ENCODE assay signal across 19 cellular contexts in the genomic region with DNA sequence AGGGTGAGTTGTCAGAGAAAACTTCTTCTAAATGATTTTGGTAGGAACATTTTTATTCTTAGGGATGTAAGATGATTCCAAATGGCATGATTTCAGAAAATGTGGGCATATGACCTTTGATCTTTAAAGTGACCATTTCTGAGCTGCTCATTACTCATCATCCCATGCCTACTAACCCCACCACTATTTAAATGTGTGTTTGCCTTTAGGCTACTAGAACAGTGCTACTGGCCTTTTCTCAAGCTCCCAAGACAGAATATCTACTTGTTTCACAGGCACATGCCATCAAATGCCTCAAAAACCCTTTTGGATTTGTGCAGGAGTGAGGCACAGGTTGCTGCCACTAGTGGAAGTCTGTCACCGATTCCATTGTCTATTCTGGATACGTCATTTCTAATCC.
DNase-seq lines count a peak whose midpoint lies in the region; ATAC-seq and TF ChIP-seq lines count a peak whose summit lies in the region.
"Had no signal": no experiment of that assay in that cellular context is flagged by ENCODE, and none has a peak within 500 bp of the region (broad histone marks: within the 10 kb centered on the region; RNA-seq: fewer than 3 reads in every experiment).

No MANE protein-coding gene starts in this region.

- H3K4me1 ChIP-seq in Panc1 (ENCODE audit: control insufficient read depth, insufficient read depth, low read length), result no peaks in the 10 kb centered on the region
- H3K4me1 ChIP-seq: Peyer's patch had no signal

- H3K4me3 ChIP-seq in Panc1 (ENCODE audit: low read depth in 2 of 2, low read length in 2 of 2) (no peak overlapping the region), foreskin fibroblast (ENCODE audit: low read depth in 1 of 2, low read length in 2 of 2) (no peak overlapping the region)
- H3K4me3 ChIP-seq: GM23338, Peyer's patch had no signal

- H3K27me3 ChIP-seq in Panc1 (ENCODE audit: control insufficient read depth, insufficient read depth, low read length), result no peaks in the 10 kb centered on the region
- H3K27me3 ChIP-seq: Peyer's patch had no signal

- no peak overlapping the region for H3K27ac ChIP-seq in Panc1 (ENCODE audit: low read length)
- H3K27ac ChIP-seq: KMS-11, Peyer's patch had no signal

- in situ Hi-C loops in Panc1 (cut with HindIII; ENCODE audit: low pct_unique_long_range_greater_than_20kb, low sequenced_read_pairs), result no loop called here

- H3K9me3 ChIP-seq in Panc1 (ENCODE audit: control insufficient read depth, insufficient read depth, low read depth, low read length), result no peaks in the 10 kb centered on the region
- H3K9me3 ChIP-seq: Peyer's patch had no signal

- TF ChIP-seq CTCF in Panc1 (IDR thresholded peaks at IDR 0.05), result no peak
- TF ChIP-seq CTCF in foreskin fibroblast (IDR thresholded peaks at IDR 0.05; ENCODE audit: low read depth, low read length), result no peak

- no peak for ATAC-seq in Panc1
- ATAC-seq: GM23338, HepG2 had no signal

- POLR2A ChIA-PET in Panc1 (lab: Charles Lee), result no interaction called here

- BruUV-seq in Panc1 (replicated peaks; lab: Mats Ljungman, UMichigan), result no TSS peak

- H3K36me3 ChIP-seq in Panc1 (ENCODE audit: control insufficient read depth, insufficient read depth, low read length), result no peaks in the 10 kb centered on the region
- H3K36me3 ChIP-seq: Peyer's patch had no signal

- intact Hi-C loops in Panc1 (cut with micrococcal nuclease; ENCODE audit: unreplicated experiment), result no loop called here

- peak; percentile 20 for DNase-seq in HCEC 1CT
- DNase-seq in Panc1 (ENCODE audit: low read depth, low spot score), result peak; percentile 10
- DNase-seq in foreskin fibroblast, result peak; percentile 30 to 72
- DNase-seq in stromal cell of bone marrow (ENCODE audit: low read depth), result peak; percentile 38
- no peak for DNase-seq in AG08396 (ENCODE audit: low spot score)
- DNase-seq in NCI-H446 (lab: John Stamatoyannopoulos, UW), result no peak
- no peak for DNase-seq in NCI-H82 treated with DMSO at 0.1 percent for 48 hours (lab: John Stamatoyannopoulos, UW; ENCODE audit: unreplicated experiment)
- DNase-seq: Calu3, DMS79, GF-D8, NCI-H1105 treated with DMSO at 0.1 percent for 48 hours, NCI-H187 treated with DMSO at 0.1 percent for 48 hours, NCI-H446 treated with DMSO at 0.1 percent for 48 hours, NCI-H748 treated with DMSO at 0.1 percent for 48 hours, Peyer's patch, SIG-M5 had no signal

- CTCF ChIA-PET in Panc1 (lab: Charles Lee), result interaction anchor here (0.6 kb wide), 1 partner anchor 535 kb away, joined by 5 read pairs; no protein-coding TSS in a partner anchor

Comparison
In these comparisons a context has a peak if more than half of its experiments do, and no peak if none do; other contexts are left out.
1. DNase-seq: peak in HCEC 1CT (single experiment), Panc1 (single experiment), foreskin fibroblast (2 of 2) and stromal cell of bone marrow (single experiment); none in AG08396 (single experiment), NCI-H446 (0 of 2) and NCI-H82 treated with DMSO at 0.1 percent for 48 hours (single experiment).